ENCODE assay signal across 22 cellular contexts in genomic region chr1:63812071-63812700, GRCh38. TPM values are rescaled to one million over a fixed set of nuclear protein-coding genes. Genes with fewer than 3 reads are reported as not detected.
"Had no signal": no experiment of that assay in that cellular context is flagged by ENCODE, and none has a peak within 500 bp of the region (broad histone marks: within the 10 kb centered on the region; RNA-seq: fewer than 3 reads in every experiment).

No MANE protein-coding gene starts in this region.

- H3K4me3 ChIP-seq: coronary artery, dorsolateral prefrontal cortex, esophagus muscularis mucosa, gastroesophageal sphincter, heart left ventricle, hepatocyte, left lung, lower lobe of right lung had no signal

- H2AFZ ChIP-seq: hepatocyte had no signal

- H3K36me3 ChIP-seq: esophagus muscularis mucosa, gastroesophageal sphincter, heart left ventricle, left lung, lower lobe of right lung had no signal

- H3K4me1 ChIP-seq: foreskin keratinocyte had no signal

- H3K27ac Mint-ChIP-seq: immature natural killer cell; naive thymus-derived CD4-positive, alpha-beta T cell had no signal

- H3K27me3 ChIP-seq: esophagus muscularis mucosa, foreskin keratinocyte, gastroesophageal sphincter, heart left ventricle, hepatocyte, left lung had no signal

- ATAC-seq: foreskin keratinocyte; gastroesophageal sphincter; heart left ventricle; left cardiac atrium; left lung; left ventricle myocardium superior; lower lobe of right lung; naive thymus-derived CD4-positive, alpha-beta T cell had no signal

- H3K4me2 ChIP-seq: hepatocyte had no signal

- DNase-seq: dermis blood vessel endothelial cell; dorsolateral prefrontal cortex; effector CD4-positive, alpha-beta T cell; effector memory CD4-positive, alpha-beta T cell; foreskin keratinocyte; heart left ventricle; hypothalamus; immature natural killer cell; left cardiac atrium; left lung; left ventricle myocardium superior; lower lobe of right lung; mesendoderm; midbrain; naive thymus-derived CD4-positive, alpha-beta T cell had no signal

- H3K4me1 Mint-ChIP-seq: immature natural killer cell; naive thymus-derived CD4-positive, alpha-beta T cell had no signal

- FAIRE-seq: endothelial cell of umbilical vein, frontal cortex, keratinocyte had no signal

- H3K4me3 Mint-ChIP-seq: immature natural killer cell; naive thymus-derived CD4-positive, alpha-beta T cell had no signal

- H3K27ac ChIP-seq: dorsolateral prefrontal cortex, esophagus muscularis mucosa, foreskin keratinocyte, gastroesophageal sphincter, heart left ventricle, hepatocyte, left lung, lower lobe of right lung had no signal

- H3K9me3 ChIP-seq: gastroesophageal sphincter, left lung, lower lobe of right lung had no signal

RNA-seq across cellular contexts. Expression of gene ROR1, which starts 38.4 kb away (rescaled TPM):
- polyA plus RNA-seq: naive thymus-derived CD4-positive, alpha-beta T cell had no signal
